In genomic region chr6:75935473-75935793, GRCh38 we compare ENCODE assay signal across 8 cellular contexts.
A peak's percentile ranks its signal among the peaks of the same experiment; 100 is the strongest.
DNase-seq lines count a peak whose midpoint lies in the region; ATAC-seq, FAIRE-seq and TF ChIP-seq lines count a peak whose summit lies in the region.

No MANE protein-coding gene starts in this region.

- H3K27ac ChIP-seq in right cardiac atrium (ENCODE audit: low read length) (no peak overlapping the region), astrocyte (ENCODE audit: low read depth, low read length) (no peak overlapping the region), mesenchymal stem cell (ENCODE audit: low read length, poor library complexity, severe bottlenecking) (no peak overlapping the region)

- H2BK15ac ChIP-seq in mesenchymal stem cell (ENCODE audit: low read depth, poor library complexity, severe bottlenecking) = peak overlapping the region; percentile 64

- H3K36me3 ChIP-seq in astrocyte (ENCODE audit: insufficient read depth, low read length) (no peaks in the 10 kb centered on the region), mesenchymal stem cell (ENCODE audit: control insufficient read depth in 1 of 2, insufficient read depth in 2 of 2, low read depth in 1 of 2, low read length in 2 of 2) (no peaks in the 10 kb centered on the region)

- peak overlapping the region; percentile 6 for H3K4me3 ChIP-seq in right cardiac atrium (ENCODE audit: low read length)
- peak overlapping the region; percentile 58 for H3K4me3 ChIP-seq in astrocyte (ENCODE audit: insufficient read depth, low read depth, low read length)
- H3K4me3 ChIP-seq in mesenchymal stem cell (ENCODE audit: insufficient read depth in 1 of 2, low read depth in 1 of 2, low read length in 2 of 2) = peak overlapping the region; percentile 47 to 74

- no peak for FAIRE-seq in astrocyte (lab: Jason Lieb, UNC)
- FAIRE-seq in GM19239 (lab: Jason Lieb, UNC) = no peak

- no peak overlapping the region for H3K27ac Mint-ChIP-seq in astrocyte (ENCODE audit: unreplicated experiment)

- ATAC-seq in right cardiac atrium = no peak
- ATAC-seq in left cardiac atrium = no peak
- ATAC-seq in HG02840 (IDR thresholded peaks at IDR 0.05; ENCODE audit: low FRiP score, unreplicated experiment) = no peak

- DNase-seq in right cardiac atrium (no peak), left cardiac atrium (no peak), astrocyte (ENCODE audit: low read depth) (no peak), mesenchymal stem cell (no peak), GM19239 (ENCODE audit: insufficient read length, low spot score) (no peak), NCI-H1092 (lab: John Stamatoyannopoulos, UW) (no peak), A172 (ENCODE audit: low spot score) (no peak)

- H2BK12ac ChIP-seq in mesenchymal stem cell (ENCODE audit: low read length in 2 of 2) = peak overlapping the region in 1 of 2 experiments; percentile 71

- 36% methylated on average over 12 of the region's 12 CpGs for WGBS in right cardiac atrium
- 23% methylated on average over 10 of the region's 12 CpGs for WGBS in mesenchymal stem cell

- no peaks in the 10 kb centered on the region for H3K9me3 ChIP-seq in right cardiac atrium (ENCODE audit: control insufficient read depth, low read length)
- H3K9me3 ChIP-seq in astrocyte (ENCODE audit: insufficient read depth, low read depth, low read length) = no peaks in the 10 kb centered on the region
- H3K9me3 ChIP-seq in mesenchymal stem cell (ENCODE audit: control insufficient read depth, low read length) = no peaks in the 10 kb centered on the region

- no peak overlapping the region for H4K91ac ChIP-seq in mesenchymal stem cell (ENCODE audit: low read length)

- H3K4me1 ChIP-seq in right cardiac atrium (ENCODE audit: control insufficient read depth, insufficient read depth, low read length) (no peaks in the 10 kb centered on the region), astrocyte (ENCODE audit: insufficient read depth, low read length) (peaks cover 6% of the 10 kb centered on the region), mesenchymal stem cell (ENCODE audit: control insufficient read depth, insufficient read depth, low read depth, low read length) (peaks cover 13% of the 10 kb centered on the region)

- no peaks in the 10 kb centered on the region for H4K20me1 ChIP-seq in astrocyte (ENCODE audit: insufficient read depth, low read length)

- H3K4me3 Mint-ChIP-seq in astrocyte (ENCODE audit: unreplicated experiment) = peak overlapping the region; percentile 83

- H3K4me1 Mint-ChIP-seq in astrocyte (ENCODE audit: low read depth, unreplicated experiment) = peaks cover 10% of the 10 kb centered on the region

- H3K23ac ChIP-seq in mesenchymal stem cell (ENCODE audit: low read length in 2 of 2) = no peak overlapping the region

- H2AK5ac ChIP-seq in mesenchymal stem cell (ENCODE audit: low read length, severe bottlenecking) = no peak overlapping the region

- peaks cover 2% of the 10 kb centered on the region for H3K27me3 Mint-ChIP-seq in astrocyte (ENCODE audit: low read depth, unreplicated experiment)

- H3K27me3 ChIP-seq in right cardiac atrium (ENCODE audit: control insufficient read depth, insufficient read depth) (no peaks in the 10 kb centered on the region), astrocyte (ENCODE audit: insufficient read depth, low read length) (no peaks in the 10 kb centered on the region), mesenchymal stem cell (ENCODE audit: control insufficient read depth in 1 of 2, insufficient read depth in 1 of 2, low read length in 2 of 2) (peaks cover 0 to 13% of the 10 kb centered on the region in 2 experiments)

- H2BK120ac ChIP-seq in mesenchymal stem cell (ENCODE audit: low read depth, low read length) = no peak overlapping the region

- H3K4ac ChIP-seq in mesenchymal stem cell (ENCODE audit: low read depth in 1 of 2, low read length in 2 of 2) = peak overlapping the region in 1 of 2 experiments; percentile 49

- H3K79me1 ChIP-seq in mesenchymal stem cell (replicated peaks; ENCODE audit: low read length, poor library complexity, severe bottlenecking) = no peaks in the 10 kb centered on the region

- no peak overlapping the region for H2BK5ac ChIP-seq in mesenchymal stem cell (ENCODE audit: low read depth, low read length, poor library complexity, severe bottlenecking)

- H3K4me2 ChIP-seq in astrocyte (ENCODE audit: low read length) (peak overlapping the region; percentile 94), mesenchymal stem cell (ENCODE audit: low read length, poor library complexity, severe bottlenecking) (peak overlapping the region; percentile 90)

- peak overlapping the region; percentile 59 for H4K8ac ChIP-seq in mesenchymal stem cell (ENCODE audit: low read length)

- TF ChIP-seq CTCF in astrocyte (IDR thresholded peaks at IDR 0.05; ENCODE audit: insufficient read depth, low read depth, low read length) = no peak

- intact Hi-C loops in right cardiac atrium (cut with DNase I) (loop anchor here in 3 of 4 donors (5.0 to 10.0 kb wide), 4 partner anchors 929 to 1529 kb away; partner anchors contain the start of gene HTR1B (in 1 of the 3)), left cardiac atrium (cut with DNase I) (loop anchor here in 1 of 2 donors (10.0 kb wide), 1 partner anchor 929 kb away; no protein-coding TSS in a partner anchor)

- H3K36me3 Mint-ChIP-seq in astrocyte (ENCODE audit: low read depth, unreplicated experiment) = no peaks in the 10 kb centered on the region

- H3K9ac ChIP-seq in astrocyte (ENCODE audit: low read length) (peak overlapping the region; percentile 54), mesenchymal stem cell (ENCODE audit: low read length) (peak overlapping the region; percentile 65)

- peak overlapping the region in 1 of 2 experiments; percentile 44 for H3K14ac ChIP-seq in mesenchymal stem cell (ENCODE audit: low read length in 2 of 2)

- H2AFZ ChIP-seq in astrocyte (ENCODE audit: low read depth, low read length) (peak overlapping the region; percentile 93), mesenchymal stem cell (ENCODE audit: low read depth, low read length) (peak overlapping the region; percentile 97)

- no peaks in the 10 kb centered on the region for H3K79me2 ChIP-seq in astrocyte (ENCODE audit: insufficient read depth, low read length)

- peak overlapping the region in 1 of 2 experiments; percentile 78 for H3K18ac ChIP-seq in mesenchymal stem cell (ENCODE audit: low read depth in 1 of 2, low read length in 2 of 2)

- H3K9me3 Mint-ChIP-seq in astrocyte (ENCODE audit: unreplicated experiment) = no peaks in the 10 kb centered on the region

Comparison
In these comparisons a context has a peak if more than half of its experiments do, and no peak if none do; other contexts are left out.
1. H3K4me3 ChIP-seq: peak in every context shown above with its lines; median percentile 60 in mesenchymal stem cell; 58 in astrocyte; 6 in right cardiac atrium.